8 cellular contexts compared by ENCODE assay signal in genomic region chr7:47482013-47482761, GRCh38.
DNase-seq lines count a peak whose midpoint lies in the region; ATAC-seq and TF ChIP-seq lines count a peak whose summit lies in the region.

No MANE protein-coding gene starts in this region.

- H3F3A ChIP-seq in OCI-LY1 (ENCODE audit: insufficient read depth, low read length) = no peaks in the 10 kb centered on the region

- H3K23ac ChIP-seq in trophoblast cell (ENCODE audit: low read length) = no peak overlapping the region

- H4K20me1 ChIP-seq in OCI-LY1 (ENCODE audit: insufficient read depth, low read length) = no peaks in the 10 kb centered on the region

- peak overlapping the region; percentile 87 for H3K18ac ChIP-seq in trophoblast cell (ENCODE audit: low read length)

- peaks cover 43% of the 10 kb centered on the region for H3K36me3 ChIP-seq in OCI-LY1 (ENCODE audit: insufficient read depth, low read length)
- H3K36me3 ChIP-seq in trophoblast cell (ENCODE audit: control insufficient read depth in 1 of 2, insufficient read depth in 2 of 2, low read length in 2 of 2) = peaks cover 29 to 41% of the 10 kb centered on the region in 2 experiments
- no peaks in the 10 kb centered on the region for H3K36me3 ChIP-seq in WERI-Rb-1

- H3K9me3 ChIP-seq in OCI-LY1 (ENCODE audit: low read length) = peaks cover 13% of the 10 kb centered on the region
- H3K9me3 ChIP-seq in trophoblast cell (ENCODE audit: insufficient read depth, low read depth, low read length) = peaks cover 6% of the 10 kb centered on the region
- no peaks in the 10 kb centered on the region for H3K9me3 ChIP-seq in WERI-Rb-1 (ENCODE audit: severe bottlenecking)

- no peak for ATAC-seq in GM21786 (IDR thresholded peaks at IDR 0.05; ENCODE audit: unreplicated experiment)

- H3K27ac ChIP-seq in OCI-LY1 (ENCODE audit: low read depth, low read length, poor library complexity, severe bottlenecking) (peak overlapping the region; percentile 90), trophoblast cell (ENCODE audit: low read depth, low read length) (peak overlapping the region; percentile 89), WERI-Rb-1 (no peak overlapping the region)

- H3K79me2 ChIP-seq in OCI-LY1 (ENCODE audit: insufficient read depth, low read length) (peaks cover 38% of the 10 kb centered on the region), trophoblast cell (ENCODE audit: control insufficient read depth, insufficient read depth, low read length, poor library complexity) (peaks cover 32% of the 10 kb centered on the region)

- H2BK5ac ChIP-seq in trophoblast cell (ENCODE audit: low read depth, low read length, poor library complexity) = peak overlapping the region; percentile 88

- H4K91ac ChIP-seq in trophoblast cell (ENCODE audit: low read depth, low read length) = peak overlapping the region; percentile 67

- H3K27me3 ChIP-seq in OCI-LY1 (ENCODE audit: insufficient read depth, low read length) (no peaks in the 10 kb centered on the region), trophoblast cell (ENCODE audit: insufficient read depth, low read length) (no peaks in the 10 kb centered on the region), WERI-Rb-1 (ENCODE audit: insufficient read depth, low read depth, severe bottlenecking) (no peaks in the 10 kb centered on the region)

- H3K4me3 ChIP-seq in OCI-LY1 (ENCODE audit: low read depth, low read length, poor library complexity, severe bottlenecking) (peak overlapping the region; percentile 57), epithelial cell of esophagus (ENCODE audit: low read length) (no peak overlapping the region), trophoblast cell (ENCODE audit: low read depth, low read length) (no peak overlapping the region), WERI-Rb-1 (ENCODE audit: low read depth, low read length) (no peak overlapping the region)

- TF ChIP-seq CTCF in OCI-LY1 (IDR thresholded peaks at IDR 0.05; ENCODE audit: low read length) (no peak), epithelial cell of esophagus (IDR thresholded peaks at IDR 0.05; ENCODE audit: insufficient read depth, low read depth, low read length, missing control alignments) (no peak), WERI-Rb-1 (IDR thresholded peaks at IDR 0.05; ENCODE audit: low read depth, low read length) (no peak)

- H4K12ac ChIP-seq in trophoblast cell (ENCODE audit: low read depth, low read length) = no peak overlapping the region

- peaks cover 48% of the 10 kb centered on the region for H3K79me1 ChIP-seq in trophoblast cell (ENCODE audit: low read length)

- peaks cover 66% of the 10 kb centered on the region for H3K4me1 ChIP-seq in OCI-LY1 (ENCODE audit: insufficient read depth, low read length, severe bottlenecking)
- H3K4me1 ChIP-seq in trophoblast cell (ENCODE audit: control insufficient read depth in 1 of 2, insufficient read depth in 2 of 2, low read length in 2 of 2) = peaks cover 55 to 75% of the 10 kb centered on the region in 2 experiments

- DNase-seq in H4 (ENCODE audit: low spot score) (peak; percentile 99), epithelial cell of esophagus (ENCODE audit: low read depth) (peak; percentile 81), trophoblast cell (peak; percentile 93 to 96), WERI-Rb-1 (no peak), NCI-H1694 treated with DMSO at 0.1 percent for 48 hours (lab: John Stamatoyannopoulos, UW) (no peak), NCI-H1092 (lab: John Stamatoyannopoulos, UW) (no peak)

- H3K9ac ChIP-seq in OCI-LY1 (ENCODE audit: low read length) (peak overlapping the region; percentile 63; the same call in 1 of the 2 replicates), trophoblast cell (ENCODE audit: low read length) (peak overlapping the region; percentile 3)

- WGBS in trophoblast cell (ENCODE audit: extremely low coverage, insufficient coverage, insufficient read length) = no CpG with 5 or more reads among the region's 15 CpGs

- H3K4me2 ChIP-seq in OCI-LY1 (ENCODE audit: low read length) (peak overlapping the region; percentile 70; the same call in 1 of the 2 replicates), trophoblast cell (ENCODE audit: low read length) (peak overlapping the region; percentile 26)

- peak overlapping the region; percentile 46 for H3K4ac ChIP-seq in trophoblast cell (ENCODE audit: low read depth, low read length)

- H2BK120ac ChIP-seq in trophoblast cell (ENCODE audit: insufficient read depth, low read length, poor library complexity) = peak overlapping the region; percentile 37

- peak overlapping the region; percentile 65 for H3K14ac ChIP-seq in trophoblast cell (ENCODE audit: low read length)

- H2AFZ ChIP-seq in OCI-LY1 (ENCODE audit: low read length) (no peak overlapping the region), trophoblast cell (ENCODE audit: insufficient read depth, low read length, poor library complexity) (peak overlapping the region; percentile 32)

- H4K8ac ChIP-seq in trophoblast cell (ENCODE audit: low read depth, low read length) = peak overlapping the region; percentile 28

- H2BK12ac ChIP-seq in trophoblast cell (ENCODE audit: low read length) = peak overlapping the region; percentile 84

- H2AK5ac ChIP-seq in trophoblast cell (ENCODE audit: low read length) = peak overlapping the region; percentile 69

- no peaks in the 10 kb centered on the region for H3K9me2 ChIP-seq in OCI-LY1 (ENCODE audit: low read depth, low read length)

Comparison
In these comparisons a context has a peak if more than half of its experiments do, and no peak if none do; other contexts are left out.
1. DNase-seq: peak in H4 (single experiment), epithelial cell of esophagus (single experiment) and trophoblast cell (2 of 2); none in WERI-Rb-1 (single experiment), NCI-H1694 treated with DMSO at 0.1 percent for 48 hours (single experiment) and NCI-H1092 (single experiment).